In genomic region chr1:17579951-17580939, GRCh38 we compare ENCODE assay signal across 2 cellular contexts.
TF ChIP-seq lines count a peak whose summit lies in the region.

No MANE protein-coding gene starts in this region.

TF ChIP-seq in GM12878, 131 proteins besides CTCF, POLR2A, EP300 and RAD21 (continued from another document):
- TF ChIP-seq E2F8 (IDR thresholded peaks at IDR 0.05; ENCODE audit: low read depth, partially characterized antibody) (no peak), RCOR1 (conservative IDR thresholded peaks at IDR 0.05; ENCODE audit: low read depth, low read length) (no peak), IKZF2 (IDR thresholded peaks at IDR 0.05) (0 out of 4 replicates have a peak, but pooled peaks of 1 of the 2 experiments have one; percentile 18), MYB (IDR thresholded peaks at IDR 0.05; ENCODE audit: borderline replicate concordance, low read depth, low read length) (no peak)

TF ChIP-seq in SK-N-SH treated with all-trans-retinoic acid at 6 μM for 48 hours, 23 proteins besides CTCF, POLR2A, EP300 and RAD21:
- TF ChIP-seq PATZ1 (CRISPR knock-in tag; IDR thresholded peaks at IDR 0.05; ENCODE audit: borderline replicate concordance) (no peak), GLIS3 (CRISPR knock-in tag; IDR thresholded peaks at IDR 0.05) (no peak), ARNTL (CRISPR knock-in tag; IDR thresholded peaks at IDR 0.05; ENCODE audit: borderline replicate concordance, low read depth) (no peak), ESRRG (CRISPR knock-in tag; IDR thresholded peaks at IDR 0.05) (no peak), CSRNP3 (CRISPR knock-in tag; IDR thresholded peaks at IDR 0.05) (no peak), ZC3H10 (CRISPR knock-in tag; IDR thresholded peaks at IDR 0.05) (no peak), ZNF565 (CRISPR knock-in tag; conservative IDR thresholded peaks at IDR 0.05; ENCODE audit: low read depth) (no peak), TOX (CRISPR knock-in tag; IDR thresholded peaks at IDR 0.05; ENCODE audit: borderline replicate concordance) (no peak), PPARA (CRISPR knock-in tag; IDR thresholded peaks at IDR 0.05; ENCODE audit: borderline replicate concordance) (no peak), ZNF8 (CRISPR knock-in tag; IDR thresholded peaks at IDR 0.05) (no peak), ISL1 (CRISPR knock-in tag; IDR thresholded peaks at IDR 0.05) (no peak), ZFP3 (CRISPR knock-in tag; IDR thresholded peaks at IDR 0.05) (no peak)
